Comparison of ENCODE assay signal across 8 cellular contexts in genomic region chr6:126804255-126805064, GRCh38.
DNase-seq lines count a peak whose midpoint lies in the region; ATAC-seq and TF ChIP-seq lines count a peak whose summit lies in the region.

No MANE protein-coding gene starts in this region.

- ATAC-seq in GM19455 (IDR thresholded peaks at IDR 0.05; ENCODE audit: unreplicated experiment): peak; percentile 83
- peak; percentile 81 for ATAC-seq in HG03378 (IDR thresholded peaks at IDR 0.05; ENCODE audit: unreplicated experiment)

- H3K4me3 ChIP-seq in OCI-LY3 (ENCODE audit: low read length): no peak overlapping the region
- peak overlapping the region; percentile 15 for H3K4me3 ChIP-seq in endodermal cell (ENCODE audit: low read length)

- H3K9me3 ChIP-seq in OCI-LY3 (ENCODE audit: insufficient read depth, low read length) (no peaks in the 10 kb centered on the region), endodermal cell (ENCODE audit: control insufficient read depth, low read length) (no peaks in the 10 kb centered on the region)

- H3K36me3 ChIP-seq in OCI-LY3 (replicated peaks; ENCODE audit: low read depth, low read length): no peaks in the 10 kb centered on the region
- H3K36me3 ChIP-seq in endodermal cell (ENCODE audit: control insufficient read depth, insufficient read depth, low read length): no peaks in the 10 kb centered on the region

- H3K27ac ChIP-seq in OCI-LY3 (ENCODE audit: low read length) (no peak overlapping the region), endodermal cell (ENCODE audit: low read depth, low read length) (no peak overlapping the region)

- H3K9ac ChIP-seq in OCI-LY3 (ENCODE audit: low read length) (no peak overlapping the region), endodermal cell (ENCODE audit: extremely low read depth, low read length, poor library complexity, severe bottlenecking) (no peak overlapping the region)

- H3K79me2 ChIP-seq in OCI-LY3 (ENCODE audit: low read length): no peaks in the 10 kb centered on the region

- no peaks in the 10 kb centered on the region for H3K9me3 Mint-ChIP-seq in endodermal cell

- TF ChIP-seq CTCF in OCI-LY3 (IDR thresholded peaks at IDR 0.05; ENCODE audit: low read depth, low read length) (peak; percentile 65), endodermal cell (conservative IDR thresholded peaks at IDR 0.05) (peak; percentile 89)

- intact Hi-C loops in posterior vena cava (cut with DNase I): no loop called here

- H3K4me1 ChIP-seq in OCI-LY3 (ENCODE audit: low read length) (no peaks in the 10 kb centered on the region), endodermal cell (ENCODE audit: control insufficient read depth, insufficient read depth, low read length) (peaks cover 36% of the 10 kb centered on the region)

- peaks cover 48% of the 10 kb centered on the region for H3K4me1 Mint-ChIP-seq in endodermal cell

- no peak overlapping the region for H3K4me2 ChIP-seq in OCI-LY3 (ENCODE audit: low read length)

- DNase-seq in ELR (ENCODE audit: low read depth) (peak; percentile 68), endodermal cell (peak; percentile 63), mucosa of gallbladder (ENCODE audit: low spot score) (peak; percentile 23), posterior vena cava (ENCODE audit: low spot score) (no peak)
- no peak for DNase-seq in activated CD4-positive, CD25-positive, alpha-beta regulatory T cell treated with anti-CD3 and anti-CD28 coated beads, Interleukin-2, amount 50 U/mL, for 72 hours

- H3K27me3 ChIP-seq in OCI-LY3 (ENCODE audit: low read depth, low read length) (no peaks in the 10 kb centered on the region), endodermal cell (ENCODE audit: control insufficient read depth, insufficient read depth, low read length, poor library complexity, severe bottlenecking) (no peaks in the 10 kb centered on the region)

- H3K27ac Mint-ChIP-seq in endodermal cell: no peak overlapping the region

- WGBS in endodermal cell (ENCODE audit: insufficient coverage in 1 of 2, insufficient read length in 1 of 2), 2 experiments: 62% methylated on average over 5 of the region's 6 CpGs; no CpG with 5 or more reads in 1 of the 2 experiments

- no peaks in the 10 kb centered on the region for H3K36me3 Mint-ChIP-seq in endodermal cell (ENCODE audit: low read depth)

- no peaks in the 10 kb centered on the region for H4K20me1 ChIP-seq in OCI-LY3 (ENCODE audit: insufficient read depth, low read length)

- H3K27me3 Mint-ChIP-seq in endodermal cell (ENCODE audit: insufficient read depth): no peaks in the 10 kb centered on the region

- no peak overlapping the region for H2AFZ ChIP-seq in OCI-LY3 (ENCODE audit: low read depth, low read length)

- no peak overlapping the region for H3K4me3 Mint-ChIP-seq in endodermal cell

Comparison
In these comparisons a context has a peak if more than half of its experiments do, and no peak if none do; other contexts are left out.
1. DNase-seq: peak in ELR (single experiment), endodermal cell (single experiment) and mucosa of gallbladder (single experiment); none in activated CD4-positive, CD25-positive, alpha-beta regulatory T cell treated with anti-CD3 and anti-CD28 coated beads, Interleukin-2, amount 50 U/mL, for 72 hours (single experiment) and posterior vena cava (single experiment).